Comparison of ENCODE assay signal across 14 cellular contexts in genomic region chr5:1511037-1511436, GRCh38. TPM values are rescaled to one million over a fixed set of nuclear protein-coding genes. Genes with fewer than 3 reads are reported as not detected.
DNase-seq lines count a peak whose midpoint lies in the region; ATAC-seq and TF ChIP-seq lines count a peak whose summit lies in the region.
"Had no signal": no experiment of that assay in that cellular context is flagged by ENCODE, and none has a peak within 500 bp of the region (broad histone marks: within the 10 kb centered on the region; RNA-seq: fewer than 3 reads in every experiment).

No MANE protein-coding gene starts in this region.

- no peak for TF ChIP-seq CTCF in natural killer cell (IDR thresholded peaks at IDR 0.05)
- no peak for TF ChIP-seq CTCF in upper lobe of right lung (IDR thresholded peaks at IDR 0.05)
- no peak for TF ChIP-seq CTCF in lower lobe of right lung (IDR thresholded peaks at IDR 0.05)
- no peak for TF ChIP-seq CTCF in hepatocyte (IDR thresholded peaks at IDR 0.05; ENCODE audit: poor library complexity)

- over 99% methylated on average over 19 of the region's 20 CpGs for WGBS in hepatocyte (ENCODE audit: low lambda C conversion rate, missing lambda C conversion rate)

- H3K4me3 ChIP-seq in upper lobe of right lung = no peak overlapping the region
- H3K4me3 ChIP-seq in lower lobe of right lung = no peak overlapping the region
- no peak overlapping the region for H3K4me3 ChIP-seq in hepatocyte
- H3K4me3 ChIP-seq: cardiac muscle cell had no signal

- no peaks in the 10 kb centered on the region for H3K27me3 Mint-ChIP-seq in activated naive CD4-positive, alpha-beta T cell treated with anti-CD3 and anti-CD28 coated beads, Interleukin-2, amount 10 ng/mL, durations not matched to agents 7 days and 5 days
- no peaks in the 10 kb centered on the region for H3K27me3 Mint-ChIP-seq in central memory CD8-positive, alpha-beta T cell
- no peaks in the 10 kb centered on the region for H3K27me3 Mint-ChIP-seq in natural killer cell (ENCODE audit: low read depth in 2 of 2)
- H3K27me3 Mint-ChIP-seq: activated CD4-positive, alpha-beta T cell treated with anti-CD3 and anti-CD28 coated beads for 36 hours had no signal

- peaks cover 5% of the 10 kb centered on the region for H3K36me3 Mint-ChIP-seq in activated naive CD4-positive, alpha-beta T cell treated with anti-CD3 and anti-CD28 coated beads, Interleukin-2, amount 10 ng/mL, durations not matched to agents 7 days and 5 days
- H3K36me3 Mint-ChIP-seq in central memory CD8-positive, alpha-beta T cell (ENCODE audit: insufficient read depth) = peaks cover 39% of the 10 kb centered on the region
- H3K36me3 Mint-ChIP-seq in natural killer cell = peaks cover 12% of the 10 kb centered on the region

- no peak overlapping the region for H3K4me2 ChIP-seq in hepatocyte

- no peaks in the 10 kb centered on the region for H3K9me2 ChIP-seq in hepatocyte (replicated peaks; ENCODE audit: insufficient read depth)

- peaks cover 41% of the 10 kb centered on the region for H3K4me1 ChIP-seq in upper lobe of right lung
- peaks cover 49% of the 10 kb centered on the region for H3K4me1 ChIP-seq in lower lobe of right lung
- peaks cover 11% of the 10 kb centered on the region for H3K4me1 ChIP-seq in hepatocyte (ENCODE audit: insufficient read depth)

- ATAC-seq in central memory CD8-positive, alpha-beta T cell (replicated peaks; ENCODE audit: extremely low read depth, poor library complexity, severe bottlenecking) = no peak
- ATAC-seq in natural killer cell = no peak
- ATAC-seq in upper lobe of right lung = no peak
- no peak for ATAC-seq in lower lobe of right lung
- ATAC-seq in GM18868 (IDR thresholded peaks at IDR 0.05; ENCODE audit: unreplicated experiment) = no peak
- ATAC-seq: activated CD4-positive, alpha-beta T cell treated with anti-CD3 and anti-CD28 coated beads for 36 hours had no signal

- no peak overlapping the region for H3K4me3 Mint-ChIP-seq in activated naive CD4-positive, alpha-beta T cell treated with anti-CD3 and anti-CD28 coated beads, Interleukin-2, amount 10 ng/mL, durations not matched to agents 7 days and 5 days
- peak overlapping the region; percentile 44 for H3K4me3 Mint-ChIP-seq in central memory CD8-positive, alpha-beta T cell
- H3K4me3 Mint-ChIP-seq in natural killer cell = no peak overlapping the region
- H3K4me3 Mint-ChIP-seq: activated CD4-positive, alpha-beta T cell treated with anti-CD3 and anti-CD28 coated beads for 36 hours; nephron; T-helper 1 cell treated with Interleukin-12 subunit alpha and Interleukin-12 subunit beta and Interleukin-4 antibody, amounts not matched to agents 30 μg/mL and 1 μg/mL, for 36 hours had no signal

- H3K27ac Mint-ChIP-seq in activated naive CD4-positive, alpha-beta T cell treated with anti-CD3 and anti-CD28 coated beads, Interleukin-2, amount 10 ng/mL, durations not matched to agents 7 days and 5 days = no peak overlapping the region
- peak overlapping the region; percentile 29 for H3K27ac Mint-ChIP-seq in central memory CD8-positive, alpha-beta T cell (ENCODE audit: low read depth)
- H3K27ac Mint-ChIP-seq in natural killer cell = peak overlapping the region in 1 of 2 donors; percentile 95
- H3K27ac Mint-ChIP-seq: activated CD4-positive, alpha-beta T cell treated with anti-CD3 and anti-CD28 coated beads for 36 hours; nephron had no signal

- H3K9me3 ChIP-seq in upper lobe of right lung = no peaks in the 10 kb centered on the region
- no peaks in the 10 kb centered on the region for H3K9me3 ChIP-seq in lower lobe of right lung
- H3K9me3 ChIP-seq in hepatocyte (ENCODE audit: low read depth) = no peaks in the 10 kb centered on the region

- H3K79me2 ChIP-seq in hepatocyte = peaks cover 89% of the 10 kb centered on the region

- H2AFZ ChIP-seq in hepatocyte = no peak overlapping the region

- no peaks in the 10 kb centered on the region for H3K9me3 Mint-ChIP-seq in activated naive CD4-positive, alpha-beta T cell treated with anti-CD3 and anti-CD28 coated beads, Interleukin-2, amount 10 ng/mL, durations not matched to agents 7 days and 5 days
- no peaks in the 10 kb centered on the region for H3K9me3 Mint-ChIP-seq in central memory CD8-positive, alpha-beta T cell
- no peaks in the 10 kb centered on the region for H3K9me3 Mint-ChIP-seq in natural killer cell
- H3K9me3 Mint-ChIP-seq: nephron; T-helper 1 cell treated with Interleukin-12 subunit alpha and Interleukin-12 subunit beta and Interleukin-4 antibody, amounts not matched to agents 30 μg/mL and 1 μg/mL, for 36 hours had no signal

- H3K27ac ChIP-seq in upper lobe of right lung (no peak overlapping the region), lower lobe of right lung (no peak overlapping the region), hepatocyte (no peak overlapping the region)
- H3K27ac ChIP-seq: cardiac muscle cell had no signal

- peak; percentile 18 for DNase-seq in activated naive CD4-positive, alpha-beta T cell treated with anti-CD3 and anti-CD28 coated beads, Interleukin-2, amount 10 ng/mL, durations not matched to agents 7 days and 5 days
- DNase-seq in activated naive CD4-positive, alpha-beta T cell treated with Interleukin-2 at 50 U/mL for 16 hours = no peak
- peak in 1 of 2 donors; percentile 6 for DNase-seq in central memory CD8-positive, alpha-beta T cell (ENCODE audit: low spot score in 2 of 2)
- DNase-seq in natural killer cell = peak; percentile 7
- peak; percentile 66 for DNase-seq in upper lobe of right lung
- no peak for DNase-seq in lower lobe of right lung
- no peak for DNase-seq in hepatocyte (ENCODE audit: low spot score)
- DNase-seq: activated CD4-positive, alpha-beta T cell treated with anti-CD3 and anti-CD28 coated beads for 36 hours; DMS153; NCI-H446 had no signal

- H3K27me3 ChIP-seq in upper lobe of right lung = no peaks in the 10 kb centered on the region
- no peaks in the 10 kb centered on the region for H3K27me3 ChIP-seq in lower lobe of right lung (ENCODE audit: low read depth)
- no peaks in the 10 kb centered on the region for H3K27me3 ChIP-seq in hepatocyte
- H3K27me3 ChIP-seq: cardiac muscle cell had no signal

- CTCF ChIA-PET in activated naive CD4-positive, alpha-beta T cell treated with anti-CD3 and anti-CD28 coated beads, Interleukin-2, amount 10 ng/mL, durations not matched to agents 7 days and 5 days (lab: Charles Lee) = no interaction called here

- H3K36me3 ChIP-seq in upper lobe of right lung = peaks cover 28% of the 10 kb centered on the region
- H3K36me3 ChIP-seq in lower lobe of right lung = peaks cover 51% of the 10 kb centered on the region
- H3K36me3 ChIP-seq in hepatocyte (replicated peaks; ENCODE audit: insufficient read depth, low read depth) = no peaks in the 10 kb centered on the region
- H3K36me3 ChIP-seq: cardiac muscle cell had no signal

- H4K20me1 ChIP-seq in hepatocyte (ENCODE audit: insufficient read depth, poor library complexity, severe bottlenecking) = peaks cover 28% of the 10 kb centered on the region

- intact Hi-C loops in natural killer cell (cut with micrococcal nuclease) (loop anchor here (10.0 kb wide), 1 partner anchor 406 kb away; no protein-coding TSS in a partner anchor), upper lobe of right lung (cut with DNase I) (no loop called here), lower lobe of right lung (cut with DNase I) (no loop called here)

- H3K4me1 Mint-ChIP-seq in activated naive CD4-positive, alpha-beta T cell treated with anti-CD3 and anti-CD28 coated beads, Interleukin-2, amount 10 ng/mL, durations not matched to agents 7 days and 5 days = peaks cover 2% of the 10 kb centered on the region
- peaks cover 80% of the 10 kb centered on the region for H3K4me1 Mint-ChIP-seq in central memory CD8-positive, alpha-beta T cell
- peaks cover 74 to 88% of the 10 kb centered on the region in 2 donors for H3K4me1 Mint-ChIP-seq in natural killer cell

RNA-seq across cellular contexts. Expression of gene LPCAT1, which starts 12.7 kb away (rescaled TPM):
- total RNA-seq in natural killer cell (100 to 1,000 TPM; 196 to 302 (median 252) TPM), upper lobe of right lung (690 TPM), lower lobe of right lung (475 TPM), hepatocyte (44.1 and 46.7 TPM in 2 replicates)
- polyA plus RNA-seq in hepatocyte = 56.0 and 75.7 TPM in 2 replicates

Comparison
In these comparisons a context has a peak if more than half of its experiments do, and no peak if none do; other contexts are left out.
1. DNase-seq: peak in activated naive CD4-positive, alpha-beta T cell treated with anti-CD3 and anti-CD28 coated beads, Interleukin-2, amount 10 ng/mL, durations not matched to agents 7 days and 5 days (single experiment), natural killer cell (single experiment) and upper lobe of right lung (single experiment); none in activated naive CD4-positive, alpha-beta T cell treated with Interleukin-2 at 50 U/mL for 16 hours (single experiment), lower lobe of right lung (single experiment) and hepatocyte (single experiment).